In the genomic region with DNA sequence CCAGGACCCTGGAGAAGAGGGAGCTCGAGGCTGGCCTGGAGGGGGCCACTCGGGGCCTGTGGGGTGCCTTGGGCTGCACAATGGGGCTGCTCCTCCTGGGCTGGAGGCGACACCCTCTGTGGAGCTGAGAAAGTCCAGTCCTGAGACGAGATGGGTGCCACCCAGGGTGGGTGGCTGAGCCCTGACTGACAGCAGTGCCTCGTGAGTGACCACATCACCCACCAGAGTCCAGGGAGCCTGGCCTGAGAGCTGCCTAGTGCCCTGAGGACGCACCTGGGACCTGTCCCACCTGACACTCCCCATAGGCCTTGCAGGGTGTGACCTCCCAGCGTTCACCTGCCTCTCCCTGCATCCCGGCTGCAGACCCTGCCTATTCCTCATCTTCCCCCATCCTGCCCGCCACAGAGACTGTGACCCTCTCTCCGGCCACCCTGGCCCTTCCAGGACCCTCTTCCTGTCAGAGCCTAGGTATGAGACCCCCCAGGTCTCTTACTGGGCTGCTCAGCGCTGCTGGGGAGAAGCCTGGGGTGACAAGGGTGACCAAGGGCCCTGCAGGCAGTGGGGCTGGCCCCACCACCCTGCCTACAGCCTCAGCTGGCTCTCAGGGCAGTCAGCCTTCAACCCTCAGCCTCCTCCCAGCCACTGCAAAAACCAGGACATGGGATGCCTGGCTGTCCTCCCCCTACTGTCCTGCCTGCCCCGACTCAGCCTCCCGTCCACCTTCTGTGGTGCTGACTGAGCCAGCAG, we compare ENCODE assay signal across 27 cellular contexts. TPM values are rescaled to one million over a fixed set of nuclear protein-coding genes. Genes with fewer than 3 reads are reported as not detected.
"Had no signal": no experiment of that assay in that cellular context is flagged by ENCODE, and none has a peak within 500 bp of the region (broad histone marks: within the 10 kb centered on the region; RNA-seq: fewer than 3 reads in every experiment).

No MANE protein-coding gene starts in this region.

- H3K27me3 ChIP-seq: heart left ventricle, neural progenitor cell, ovary, right lobe of liver, tibial nerve, vagina had no signal

- H3K9me3 Mint-ChIP-seq: activated CD4-positive, alpha-beta T cell treated with anti-CD3 and anti-CD28 coated beads, Interleukin-2, amount 10 ng/mL, durations not matched to agents 24 days and 14 days; activated T-cell treated with anti-CD3 and anti-CD28 coated beads, Interleukin-2, amount 50 U/mL, for 4 hours; immature natural killer cell; naive thymus-derived CD4-positive, alpha-beta T cell; neural progenitor cell had no signal

- H3K4me1 Mint-ChIP-seq: activated CD4-positive, alpha-beta T cell treated with anti-CD3 and anti-CD28 coated beads, Interleukin-2, amount 10 ng/mL, durations not matched to agents 24 days and 14 days; immature natural killer cell; neural progenitor cell had no signal

- H3K4me3 ChIP-seq: esophagus muscularis mucosa, gastroesophageal sphincter, heart left ventricle, neural progenitor cell, ovary, right lobe of liver, tibial nerve, vagina had no signal

- H3K9me3 ChIP-seq: esophagus muscularis mucosa, gastroesophageal sphincter, heart left ventricle, ovary, right lobe of liver, tibial nerve, vagina had no signal

- H3K27ac Mint-ChIP-seq: activated CD4-positive, alpha-beta T cell treated with anti-CD3 and anti-CD28 coated beads, Interleukin-2, amount 10 ng/mL, durations not matched to agents 24 days and 14 days; activated naive CD8-positive, alpha-beta T cell; immature natural killer cell; naive thymus-derived CD4-positive, alpha-beta T cell; neural progenitor cell had no signal

- H3K4me2 ChIP-seq: neural progenitor cell had no signal

- H3K9ac ChIP-seq: neural progenitor cell had no signal

- H3K4me1 ChIP-seq: esophagus muscularis mucosa, gastroesophageal sphincter, heart left ventricle, neural progenitor cell, right lobe of liver, vagina had no signal

- H3K4me3 Mint-ChIP-seq: activated CD4-positive, alpha-beta T cell treated with anti-CD3 and anti-CD28 coated beads, Interleukin-2, amount 10 ng/mL, durations not matched to agents 24 days and 14 days; activated naive CD8-positive, alpha-beta T cell; activated T-cell treated with anti-CD3 and anti-CD28 coated beads, Interleukin-2, amount 50 U/mL, for 4 hours; immature natural killer cell; naive thymus-derived CD4-positive, alpha-beta T cell; neural progenitor cell had no signal

- H3K36me3 ChIP-seq: esophagus muscularis mucosa, gastroesophageal sphincter, heart left ventricle, neural progenitor cell, ovary, right lobe of liver, tibial nerve, vagina had no signal

- H2AFZ ChIP-seq: neural progenitor cell had no signal

- ATAC-seq: activated T-cell treated with anti-CD3 and anti-CD28 coated beads, Interleukin-2, amount 50 U/mL, for 4 hours; gastroesophageal sphincter; heart left ventricle; naive thymus-derived CD4-positive, alpha-beta T cell; right lobe of liver had no signal

- H3K27ac ChIP-seq: esophagus muscularis mucosa, gastroesophageal sphincter, heart left ventricle, neural progenitor cell, ovary, right lobe of liver, tibial nerve, vagina had no signal

- H3K36me3 Mint-ChIP-seq: activated naive CD8-positive, alpha-beta T cell; immature natural killer cell; naive thymus-derived CD4-positive, alpha-beta T cell; neural progenitor cell had no signal

- H3K27me3 Mint-ChIP-seq: activated CD4-positive, alpha-beta T cell treated with anti-CD3 and anti-CD28 coated beads, Interleukin-2, amount 10 ng/mL, durations not matched to agents 24 days and 14 days; activated naive CD8-positive, alpha-beta T cell had no signal

- DNase-seq: activated CD4-positive, alpha-beta T cell treated with anti-CD3 and anti-CD28 coated beads, Interleukin-2, amount 10 ng/mL, durations not matched to agents 24 days and 14 days; activated CD8-positive, alpha-beta memory T cell treated with anti-CD3 and anti-CD28 coated beads, Interleukin-2, amount 50 U/mL, for 4 hours; activated gamma-delta T cell; activated T-cell treated with anti-CD3 and anti-CD28 coated beads, Interleukin-2, amount 50 U/mL, for 4 hours; dermis blood vessel endothelial cell; effector memory CD4-positive, alpha-beta T cell; heart left ventricle; immature natural killer cell; mesendoderm; naive thymus-derived CD4-positive, alpha-beta T cell; ovary; stimulated activated CD4-positive, alpha-beta T cell treated with anti-CD3 and anti-CD28 coated beads, Interleukin-4, amount 100 ng/mL, for 4 hours; stimulated activated naive CD4-positive, alpha-beta T cell treated with Interleukin-2 at 50 U/mL for 16 hours; T1000 had no signal

RNA-seq across cellular contexts. Expression of a gene that starts 41.2 kb away (rescaled TPM):
- total RNA-seq: activated CD4-positive, alpha-beta T cell treated with anti-CD3 and anti-CD28 coated beads, Interleukin-2, amount 10 ng/mL, durations not matched to agents 24 days and 14 days; bronchial epithelial cell; cerebellum; dermis blood vessel endothelial cell; endothelial cell of umbilical vein; heart left ventricle; lower leg skin; ovary; pulmonary artery endothelial cell; T-helper 1 cell treated with Interleukin-12 subunit alpha and Interleukin-12 subunit beta and Interleukin-4 antibody, amounts not matched to agents 30 ng/mL and 1 ng/mL, for 36 hours; tibial nerve; vagina had no signal
- polyA plus RNA-seq: endothelial cell of umbilical vein, heart left ventricle, immature natural killer cell had no signal
